In genomic region chr9:136039488-136039887, GRCh38 we compare ENCODE assay signal across 26 cellular contexts.
"Had no signal": no experiment of that assay in that cellular context is flagged by ENCODE, and none has a peak within 500 bp of the region (broad histone marks: within the 10 kb centered on the region; RNA-seq: fewer than 3 reads in every experiment).

No MANE protein-coding gene starts in this region.

- H3K27ac Mint-ChIP-seq: dendritic cell treated with granulocyte-macrophage colony-stimulating factor and Interleukin-4, amounts not matched to agents 40 ng/mL and 50 ng/mL, for 4 days; effector memory CD8-positive, alpha-beta T cell; endodermal cell; memory B cell; naive thymus-derived CD4-positive, alpha-beta T cell had no signal

- H3K4me1 Mint-ChIP-seq: endodermal cell had no signal

- H3K27ac ChIP-seq: colonic mucosa, esophagus squamous epithelium, gastrocnemius medialis, heart right ventricle, left lung, lower lobe of right lung had no signal

- H3K27me3 Mint-ChIP-seq: dendritic cell treated with granulocyte-macrophage colony-stimulating factor and Interleukin-4, amounts not matched to agents 40 ng/mL and 50 ng/mL, for 4 days; effector memory CD8-positive, alpha-beta T cell; naive thymus-derived CD4-positive, alpha-beta T cell had no signal

- H3K36me3 ChIP-seq: colonic mucosa, gastrocnemius medialis had no signal

- H3K9me3 ChIP-seq: colonic mucosa, gastrocnemius medialis had no signal

- H3K4me3 ChIP-seq: colonic mucosa, esophagus squamous epithelium, gastrocnemius medialis, heart right ventricle, left lung, lower lobe of right lung had no signal

- FAIRE-seq: endometrium, endothelial cell of umbilical vein, islet of Langerhans, keratinocyte had no signal

- H3K4me1 ChIP-seq: colonic mucosa, esophagus squamous epithelium, gastrocnemius medialis, lower lobe of right lung had no signal

- H3K4me3 Mint-ChIP-seq: dendritic cell treated with granulocyte-macrophage colony-stimulating factor and Interleukin-4, amounts not matched to agents 40 ng/mL and 50 ng/mL, for 4 days; effector memory CD8-positive, alpha-beta T cell; endodermal cell; memory B cell; naive thymus-derived CD4-positive, alpha-beta T cell had no signal

- DNase-seq: colonic mucosa; cortex of kidney; effector CD8-positive, alpha-beta T cell; effector memory CD8-positive, alpha-beta T cell; endodermal cell; esophagus squamous epithelium; foreskin fibroblast; foreskin melanocyte; gastrocnemius medialis; glutamatergic neuron; heart right ventricle; hippocampal formation; left cardiac atrium; left lung; left ventricle myocardium superior; lower lobe of right lung; mesendoderm; midbrain; naive thymus-derived CD4-positive, alpha-beta T cell had no signal

- H3K27me3 ChIP-seq: colonic mucosa, esophagus squamous epithelium, gastrocnemius medialis, heart right ventricle, left lung had no signal

- ATAC-seq: effector memory CD8-positive, alpha-beta T cell; esophagus mucosa; gastrocnemius medialis; heart right ventricle; left cardiac atrium; left lung; left ventricle myocardium superior; lower lobe of right lung; naive thymus-derived CD4-positive, alpha-beta T cell had no signal
